Comparison of ENCODE assay signal across 7 cellular contexts in the genomic region with DNA sequence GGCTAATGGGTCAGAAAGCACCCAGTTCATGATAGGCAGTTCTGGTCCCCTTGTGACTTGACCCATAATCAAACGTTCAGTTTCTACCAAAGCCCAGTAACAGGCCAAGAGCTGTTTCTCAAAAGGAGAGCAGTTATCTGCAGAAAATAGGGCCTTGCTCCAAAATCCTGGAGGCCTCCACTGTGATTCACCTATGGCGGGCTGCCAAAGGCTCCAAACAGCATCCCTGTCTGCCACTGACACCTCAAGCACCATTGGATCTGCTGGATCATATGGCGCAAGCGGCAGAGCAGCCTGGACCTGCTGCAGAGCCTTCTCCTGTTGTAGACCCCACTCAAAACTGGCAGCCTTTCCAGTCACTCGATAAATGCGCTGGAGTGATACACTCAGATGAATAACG.
DNase-seq lines count a peak whose midpoint lies in the region; TF ChIP-seq lines count a peak whose summit lies in the region.
"Not testable (repeated sequence)": the region's sequence is repeated elsewhere in the genome, so short reads cannot be mapped to it uniquely, and the experiment has no call there.

No MANE protein-coding gene starts in this region.

- DNase-seq in EL: peak; percentile 22
- peak; percentile 28 for DNase-seq in HCEC 1CT
- peak; percentile 11 for DNase-seq in LHCN-M2 (ENCODE audit: low read depth)
- DNase-seq in NCI-H446 treated with DMSO at 0.1 percent for 48 hours (lab: John Stamatoyannopoulos, UW): peak; percentile 37
- peak; percentile 6 for DNase-seq in T1000 (lab: John Stamatoyannopoulos, UW)
- peak; percentile 26 for DNase-seq in MCF 10A (ENCODE audit: unreplicated experiment)
- DNase-seq in fibroblast of the aortic adventitia (ENCODE audit: low read depth): peak; percentile 19

- not testable (repeated sequence) for H3K4me3 Mint-ChIP-seq in MCF 10A (ENCODE audit: unreplicated experiment)

- POLR2A ChIA-PET in MCF 10A (lab: Yijun Ruan, JAX): not testable (repeated sequence)

- H3K27ac Mint-ChIP-seq in MCF 10A (ENCODE audit: low read depth, unreplicated experiment): not testable (repeated sequence)

- H3K4me3 ChIP-seq in fibroblast of the aortic adventitia (ENCODE audit: low read depth, low read length): not testable (repeated sequence)

- not testable (repeated sequence) for H3K9me3 Mint-ChIP-seq in MCF 10A (ENCODE audit: unreplicated experiment)

- H3K36me3 Mint-ChIP-seq in MCF 10A (ENCODE audit: insufficient read depth, unreplicated experiment): not testable (repeated sequence)

- CTCF ChIA-PET in MCF 10A (lab: Yijun Ruan, JAX): not testable (repeated sequence)

- not testable (repeated sequence) for BruUV-seq in MCF 10A (replicated peaks; lab: Mats Ljungman, UMichigan)

- H3K4me1 Mint-ChIP-seq in MCF 10A (ENCODE audit: insufficient read depth, unreplicated experiment): not testable (repeated sequence)

- not testable (repeated sequence) for TF ChIP-seq CTCF in MCF 10A (IDR thresholded peaks at IDR 0.05; ENCODE audit: unreplicated experiment); fibroblast of the aortic adventitia (IDR thresholded peaks at IDR 0.05; ENCODE audit: insufficient read depth, low read length)

- H3K27me3 Mint-ChIP-seq in MCF 10A (ENCODE audit: insufficient read depth, unreplicated experiment): not testable (repeated sequence)

- intact Hi-C loops in MCF 10A (cut with micrococcal nuclease): not testable (repeated sequence)
